ENCODE assay signal across 33 cellular contexts in the genomic region with DNA sequence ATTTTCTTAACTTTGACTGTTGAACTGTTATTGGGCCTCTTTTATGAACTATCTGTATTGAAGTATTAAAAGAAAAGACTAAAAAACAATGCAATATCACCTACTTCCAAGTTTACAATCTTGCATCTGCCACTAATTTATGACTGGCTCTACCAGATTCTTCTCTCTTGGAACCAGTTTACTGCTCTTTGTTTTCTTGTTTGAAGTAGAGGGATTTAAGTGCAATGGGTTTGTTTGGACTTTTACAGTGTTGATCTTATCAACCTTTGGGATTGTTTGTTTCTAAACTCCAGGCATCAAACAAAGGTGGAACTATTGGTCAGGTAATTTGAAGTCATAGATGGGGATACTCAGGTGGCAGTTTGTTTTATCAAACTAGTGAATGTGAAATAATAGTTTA. TPM values are rescaled to one million over a fixed set of nuclear protein-coding genes. Genes with fewer than 3 reads are reported as not detected.
"Had no signal": no experiment of that assay in that cellular context is flagged by ENCODE, and none has a peak within 500 bp of the region (broad histone marks: within the 10 kb centered on the region; RNA-seq: fewer than 3 reads in every experiment).

No MANE protein-coding gene starts in this region.

- H3K27me3 ChIP-seq: brain microvascular endothelial cell, SJSA1 had no signal

- H3K9me3 Mint-ChIP-seq: activated B cell treated with CpG ODN at 0.5 μM for 24 hours; activated CD4-positive, alpha-beta memory T cell treated with anti-CD3 and anti-CD28 coated beads, Interleukin-2, amount 10 ng/mL, durations not matched to agents 7 days and 5 days; activated naive CD8-positive, alpha-beta T cell treated with anti-CD3 and anti-CD28 coated beads for 36 hours; activated T-cell treated with anti-CD3 and anti-CD28 coated beads, Interleukin-2, amount 50 U/mL, for 72 hours; T-cell had no signal

- H3K27me3 Mint-ChIP-seq: activated CD4-positive, alpha-beta memory T cell treated with anti-CD3 and anti-CD28 coated beads, Interleukin-2, amount 10 ng/mL, durations not matched to agents 7 days and 5 days; activated CD8-positive, alpha-beta memory T cell treated with anti-CD3 and anti-CD28 coated beads, Interleukin-2, amount 10 ng/mL, durations not matched to agents 7 days and 5 days had no signal

- H3K9me3 ChIP-seq: SJSA1 had no signal

- H3K4me1 ChIP-seq: SJSA1 had no signal

- H3K36me3 Mint-ChIP-seq: activated CD8-positive, alpha-beta memory T cell treated with anti-CD3 and anti-CD28 coated beads, Interleukin-2, amount 10 ng/mL, durations not matched to agents 7 days and 5 days; activated naive CD8-positive, alpha-beta T cell treated with anti-CD3 and anti-CD28 coated beads for 36 hours; T-cell had no signal

- H3K4me3 ChIP-seq: PC-9, SJSA1 had no signal

- H3K4me1 Mint-ChIP-seq: activated B cell treated with CpG ODN at 0.5 μM for 24 hours; activated CD4-positive, alpha-beta memory T cell treated with anti-CD3 and anti-CD28 coated beads, Interleukin-2, amount 10 ng/mL, durations not matched to agents 7 days and 5 days; activated CD8-positive, alpha-beta memory T cell treated with anti-CD3 and anti-CD28 coated beads, Interleukin-2, amount 10 ng/mL, durations not matched to agents 7 days and 5 days; activated T-helper 17 cell treated with anti-CD3 and anti-CD28 coated beads, Interleukin-2, amount 50 U/mL, for 72 hours; T-cell; T-helper 17 cell had no signal

- H3K4me3 Mint-ChIP-seq: activated B cell treated with CpG ODN at 0.5 μM for 24 hours; activated CD4-positive, alpha-beta memory T cell treated with anti-CD3 and anti-CD28 coated beads, Interleukin-2, amount 10 ng/mL, durations not matched to agents 7 days and 5 days; activated CD8-positive, alpha-beta memory T cell treated with anti-CD3 and anti-CD28 coated beads, Interleukin-2, amount 10 ng/mL, durations not matched to agents 7 days and 5 days; activated naive CD8-positive, alpha-beta T cell treated with anti-CD3 and anti-CD28 coated beads for 36 hours; activated T-cell treated with anti-CD3 and anti-CD28 coated beads, Interleukin-2, amount 50 U/mL, for 72 hours; activated T-helper 17 cell treated with anti-CD3 and anti-CD28 coated beads, Interleukin-2, amount 50 U/mL, for 72 hours; T-cell; T-helper 17 cell had no signal

- DNase-seq: activated B cell treated with CpG ODN at 0.5 μM for 24 hours; activated CD4-positive, alpha-beta memory T cell treated with anti-CD3 and anti-CD28 coated beads, Interleukin-2, amount 10 ng/mL, durations not matched to agents 7 days and 5 days; activated CD4-positive, alpha-beta T cell treated with anti-CD3 and anti-CD28 coated beads for 48 hours; activated CD4-positive, CD25-positive, alpha-beta regulatory T cell treated with anti-CD3 and anti-CD28 coated beads, Interleukin-2, amount 50 U/mL, for 72 hours; activated CD8-positive, alpha-beta memory T cell treated with anti-CD3 and anti-CD28 coated beads for 24 hours; activated CD8-positive, alpha-beta memory T cell treated with anti-CD3 and anti-CD28 coated beads, Interleukin-2, amount 10 ng/mL, durations not matched to agents 7 days and 5 days; activated CD8-positive, alpha-beta memory T cell treated with anti-CD3 and anti-CD28 coated beads, Interleukin-2, amount 50 U/mL, for 48 hours; activated effector memory CD4-positive, alpha-beta T cell treated with anti-CD3 and anti-CD28 coated beads, Interleukin-2, amount 50 U/mL, for 16 hours; activated naive CD4-positive, alpha-beta T cell; activated naive CD4-positive, alpha-beta T cell treated with anti-CD3 and anti-CD28 coated beads, Interleukin-2, amount 50 U/mL, for 16 hours; activated naive CD8-positive, alpha-beta T cell treated with anti-CD3 and anti-CD28 coated beads for 36 hours; activated T-cell treated with anti-CD3 and anti-CD28 coated beads, Interleukin-2, amount 50 U/mL, for 72 hours; amniotic stem cell; aorta; brain microvascular endothelial cell; central memory CD4-positive, alpha-beta T cell; NCI-H1105; NCI-H1417 treated with DMSO at 0.1 percent for 48 hours; NCI-H187 treated with DMSO at 0.1 percent for 48 hours; NCI-H2081 treated with DMSO at 0.1 percent for 48 hours; NCI-H2171; NCI-H2227 treated with DMSO at 0.1 percent for 48 hours; NCI-H446; NCI-H524 treated with DMSO at 0.1 percent for 48 hours; NK-92 treated with Interleukin-12 subunit alpha and Interleukin-12 subunit beta, amount 100 ng/mL, for 24 hours; T-cell; T-helper 17 cell had no signal

- H3K27ac ChIP-seq: brain microvascular endothelial cell, KMS-11, PC-9, RWPE1, SJSA1, VCaP had no signal

- H3K27ac Mint-ChIP-seq: activated B cell treated with CpG ODN at 0.5 μM for 24 hours; activated CD4-positive, alpha-beta memory T cell treated with anti-CD3 and anti-CD28 coated beads, Interleukin-2, amount 10 ng/mL, durations not matched to agents 7 days and 5 days; activated CD8-positive, alpha-beta memory T cell treated with anti-CD3 and anti-CD28 coated beads, Interleukin-2, amount 10 ng/mL, durations not matched to agents 7 days and 5 days; activated naive CD8-positive, alpha-beta T cell treated with anti-CD3 and anti-CD28 coated beads for 36 hours; activated T-cell treated with anti-CD3 and anti-CD28 coated beads, Interleukin-2, amount 50 U/mL, for 72 hours; activated T-helper 17 cell treated with anti-CD3 and anti-CD28 coated beads, Interleukin-2, amount 50 U/mL, for 72 hours; T-cell; T-helper 17 cell had no signal

- H3K9ac ChIP-seq: KMS-11 had no signal

- H3K36me3 ChIP-seq: brain microvascular endothelial cell, SJSA1 had no signal

- H3K4me2 ChIP-seq: KMS-11, PC-9 had no signal

RNA-seq across cellular contexts. Expression of a gene that starts 43.0 kb away (rescaled TPM):
- total RNA-seq: activated CD4-positive, alpha-beta memory T cell treated with anti-CD3 and anti-CD28 coated beads, Interleukin-2, amount 10 ng/mL, durations not matched to agents 7 days and 5 days; activated naive CD8-positive, alpha-beta T cell treated with anti-CD3 and anti-CD28 coated beads for 36 hours; activated T-helper 17 cell treated with anti-CD3 and anti-CD28 coated beads, Interleukin-2, amount 50 U/mL, for 72 hours; T-helper 17 cell had no signal
